ENCODE assay signal across 15 cellular contexts in the genomic region with DNA sequence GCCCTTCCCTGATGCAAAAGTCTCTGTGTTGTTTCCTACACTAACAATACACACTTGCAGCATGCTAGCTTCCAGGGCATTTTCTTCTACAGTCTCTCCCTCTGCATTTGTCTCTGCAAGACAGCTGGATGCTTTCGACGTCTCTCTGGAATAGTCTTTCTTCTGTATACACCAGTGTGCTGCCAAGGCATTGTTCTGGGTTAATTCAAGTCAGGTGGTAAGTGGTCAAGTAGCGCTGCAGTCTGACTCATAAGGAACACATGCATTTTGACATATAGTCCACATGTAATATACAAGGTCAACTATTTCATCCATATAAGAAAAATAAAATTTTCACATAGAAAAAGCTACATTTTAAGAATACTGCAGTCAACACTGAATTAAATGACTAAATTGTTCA.
DNase-seq lines count a peak whose midpoint lies in the region; ATAC-seq, FAIRE-seq and TF ChIP-seq lines count a peak whose summit lies in the region.
"Had no signal": no experiment of that assay in that cellular context is flagged by ENCODE, and none has a peak within 500 bp of the region (broad histone marks: within the 10 kb centered on the region; RNA-seq: fewer than 3 reads in every experiment).

No MANE protein-coding gene starts in this region.

- H3K36me3 Mint-ChIP-seq in astrocyte (ENCODE audit: low read depth, unreplicated experiment), result peaks cover 3% of the 10 kb centered on the region
- H3K36me3 Mint-ChIP-seq: memory B cell had no signal

- no peak overlapping the region for H3K4me3 Mint-ChIP-seq in astrocyte (ENCODE audit: unreplicated experiment)
- H3K4me3 Mint-ChIP-seq: memory B cell had no signal

- peak; percentile 85 for FAIRE-seq in astrocyte (lab: Jason Lieb, UNC)
- FAIRE-seq in kidney (lab: Jason Lieb, UNC), result no peak

- H3K27ac ChIP-seq in astrocyte (ENCODE audit: low read depth, low read length) (peak overlapping the region; percentile 88), rectal smooth muscle tissue (ENCODE audit: low read depth, low read length) (peak overlapping the region; percentile 69), kidney (ENCODE audit: low read depth in 2 of 2, low read length in 2 of 2) (no peak overlapping the region), uterus (no peak overlapping the region)
- H3K27ac ChIP-seq: VCaP had no signal

- peak overlapping the region; percentile 35 for H3K4me2 ChIP-seq in astrocyte (ENCODE audit: low read length)

- H2AFZ ChIP-seq in astrocyte (ENCODE audit: low read depth, low read length), result no peak overlapping the region

- H3K4me3 ChIP-seq in astrocyte (ENCODE audit: insufficient read depth, low read depth, low read length) (no peak overlapping the region), fibroblast of the aortic adventitia (ENCODE audit: low read depth, low read length) (no peak overlapping the region), rectal smooth muscle tissue (ENCODE audit: low read length) (peak overlapping the region; percentile 11), kidney (ENCODE audit: low read length in 2 of 2) (no peak overlapping the region), uterus (no peak overlapping the region)

- H3K9ac ChIP-seq in astrocyte (ENCODE audit: low read length), result no peak overlapping the region
- no peak overlapping the region for H3K9ac ChIP-seq in rectal smooth muscle tissue (ENCODE audit: low read length)
- H3K9ac ChIP-seq in kidney (ENCODE audit: low read length in 2 of 2), result no peak overlapping the region

- H3K27me3 Mint-ChIP-seq in astrocyte (ENCODE audit: low read depth, unreplicated experiment), result no peaks in the 10 kb centered on the region

- no peak for ATAC-seq in GM21526 (IDR thresholded peaks at IDR 0.05; ENCODE audit: low FRiP score, unreplicated experiment)
- no peak for ATAC-seq in GM21423 (IDR thresholded peaks at IDR 0.05; ENCODE audit: unreplicated experiment)
- ATAC-seq: HCT116 had no signal

- intact Hi-C loops in kidney (cut with DNase I) (no loop called here), uterus (cut with DNase I; ENCODE audit: low total_unique reads) (no loop called here)

- TF ChIP-seq POLR2A in uterus (IDR thresholded peaks at IDR 0.05), result no peak

- peaks cover 49% of the 10 kb centered on the region for H3K4me1 ChIP-seq in astrocyte (ENCODE audit: insufficient read depth, low read length)
- H3K4me1 ChIP-seq in rectal smooth muscle tissue (ENCODE audit: control insufficient read depth, insufficient read depth, low read length), result peaks cover 14% of the 10 kb centered on the region
- H3K4me1 ChIP-seq in kidney (ENCODE audit: control insufficient read depth in 1 of 2, insufficient read depth in 1 of 2, low read depth in 1 of 2, low read length in 2 of 2), result no peaks in the 10 kb centered on the region
- no peaks in the 10 kb centered on the region for H3K4me1 ChIP-seq in uterus

- no peaks in the 10 kb centered on the region for H3K9me3 Mint-ChIP-seq in astrocyte (ENCODE audit: unreplicated experiment)
- H3K9me3 Mint-ChIP-seq: memory B cell had no signal

- H3K4me1 Mint-ChIP-seq in astrocyte (ENCODE audit: low read depth, unreplicated experiment), result peaks cover 52% of the 10 kb centered on the region
- H3K4me1 Mint-ChIP-seq: memory B cell had no signal

- H3K9me3 ChIP-seq in astrocyte (ENCODE audit: insufficient read depth, low read depth, low read length) (no peaks in the 10 kb centered on the region), kidney (ENCODE audit: control insufficient read depth in 1 of 2, low read length in 2 of 2) (no peaks in the 10 kb centered on the region), uterus (no peaks in the 10 kb centered on the region)

- TF ChIP-seq CTCF in astrocyte (IDR thresholded peaks at IDR 0.05; ENCODE audit: insufficient read depth, low read depth, low read length), result no peak
- TF ChIP-seq CTCF in fibroblast of the aortic adventitia (IDR thresholded peaks at IDR 0.05; ENCODE audit: insufficient read depth, low read length), result no peak
- no peak for TF ChIP-seq CTCF in kidney (IDR thresholded peaks at IDR 0.05; ENCODE audit: borderline replicate concordance, extremely low read depth, insufficient read depth)
- TF ChIP-seq CTCF in uterus (IDR thresholded peaks at IDR 0.05), result no peak

- peak; percentile 85 for DNase-seq in HCEC 1CT
- DNase-seq in astrocyte (ENCODE audit: low read depth), result peak; percentile 92
- DNase-seq in fibroblast of the aortic adventitia (ENCODE audit: low read depth), result peak; percentile 98
- no peak for DNase-seq in kidney
- DNase-seq in uterus, result no peak
- DNase-seq: activated CD8-positive, alpha-beta memory T cell treated with anti-CD3 and anti-CD28 coated beads, Interleukin-2, amount 50 U/mL, for 4 hours; activated naive CD4-positive, alpha-beta T cell treated with Interleukin-2 at 50 U/mL for 16 hours; NCI-H446 treated with DMSO at 0.1 percent for 48 hours; stimulated activated CD4-positive, alpha-beta T cell treated with anti-CD3 and anti-CD28 coated beads, Interleukin-12 subunit alpha, Interleukin-12 subunit beta, amount 100 ng/mL, for 4 hours had no signal

- H3K27ac Mint-ChIP-seq in astrocyte (ENCODE audit: unreplicated experiment), result no peak overlapping the region
- H3K27ac Mint-ChIP-seq: memory B cell had no signal

- no peaks in the 10 kb centered on the region for H3K27me3 ChIP-seq in astrocyte (ENCODE audit: insufficient read depth, low read length)
- H3K27me3 ChIP-seq in rectal smooth muscle tissue (ENCODE audit: control insufficient read depth, insufficient read depth, low read length), result no peaks in the 10 kb centered on the region
- H3K27me3 ChIP-seq in uterus, result no peaks in the 10 kb centered on the region

- peaks cover 18% of the 10 kb centered on the region for H3K36me3 ChIP-seq in astrocyte (ENCODE audit: insufficient read depth, low read length)
- H3K36me3 ChIP-seq in rectal smooth muscle tissue (ENCODE audit: control insufficient read depth, insufficient read depth, low read length), result no peaks in the 10 kb centered on the region
- peaks cover 0 to 2% of the 10 kb centered on the region in 2 donors for H3K36me3 ChIP-seq in kidney (ENCODE audit: control insufficient read depth in 1 of 2, insufficient read depth in 2 of 2, low read length in 2 of 2)
- H3K36me3 ChIP-seq in uterus, result no peaks in the 10 kb centered on the region

- peaks cover 5% of the 10 kb centered on the region for H3K79me2 ChIP-seq in astrocyte (ENCODE audit: insufficient read depth, low read length)

- H4K20me1 ChIP-seq in astrocyte (ENCODE audit: insufficient read depth, low read length), result no peaks in the 10 kb centered on the region

Comparison
In these comparisons a context has a peak if more than half of its experiments do, and no peak if none do; other contexts are left out.
1. DNase-seq: peak in HCEC 1CT (single experiment), astrocyte (single experiment) and fibroblast of the aortic adventitia (single experiment); none in kidney (single experiment) and uterus (0 of 2).
2. H3K27ac ChIP-seq: peak in astrocyte (single experiment) and rectal smooth muscle tissue (single experiment); none in kidney (0 of 2) and uterus (0 of 2).